15 cellular contexts compared by ENCODE assay signal in the genomic region with DNA sequence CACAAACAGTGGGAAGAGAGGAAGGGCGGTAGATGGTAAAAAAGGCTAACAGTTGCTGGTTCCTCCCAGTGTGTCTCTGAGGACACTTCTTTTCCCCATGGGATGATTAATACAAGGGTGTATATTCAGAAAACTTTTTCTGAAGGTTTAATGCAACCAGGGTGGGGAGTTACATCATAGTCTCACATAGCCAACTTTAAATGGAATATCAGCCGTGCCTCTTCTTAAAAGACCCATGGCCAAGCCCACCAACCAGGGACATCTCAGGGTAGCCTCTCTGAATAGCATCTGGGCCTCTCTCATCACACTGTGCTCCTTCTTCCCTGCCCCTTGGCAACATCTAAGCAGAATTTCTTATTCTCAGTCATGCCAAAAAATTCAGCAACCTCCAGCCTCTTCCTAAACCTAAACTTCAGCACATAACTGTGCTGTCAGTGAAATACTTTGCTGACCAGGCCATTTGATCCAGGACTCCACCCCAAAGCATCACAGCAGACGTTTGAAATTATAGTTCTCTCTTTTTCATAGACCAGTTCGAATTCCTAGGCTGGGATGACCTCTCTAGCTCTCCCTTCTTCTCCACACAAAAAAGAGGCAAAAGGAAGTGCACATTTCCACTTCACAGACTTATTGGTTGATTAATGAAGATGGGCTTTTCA.
DNase-seq lines count a peak whose midpoint lies in the region; FAIRE-seq and TF ChIP-seq lines count a peak whose summit lies in the region.
"Had no signal": no experiment of that assay in that cellular context is flagged by ENCODE, and none has a peak within 500 bp of the region (broad histone marks: within the 10 kb centered on the region; RNA-seq: fewer than 3 reads in every experiment).

No MANE protein-coding gene starts in this region.

- no peak overlapping the region for H3K27ac Mint-ChIP-seq in progenitor cell of endocrine pancreas
- H3K27ac Mint-ChIP-seq: activated naive CD8-positive, alpha-beta T cell; CD4-positive, alpha-beta memory T cell had no signal

- WGBS in mesenchymal stem cell: 58% methylated on average over 3 of the region's 4 CpGs
- WGBS in ovary, 3 donors: 42 to 60% (median 53%) methylated on average over 4 of the region's 4 CpGs

- H3K9ac ChIP-seq in mesenchymal stem cell (ENCODE audit: low read length): peak overlapping the region; percentile 77

- no peak overlapping the region for H4K8ac ChIP-seq in mesenchymal stem cell (ENCODE audit: low read length)

- H3K4me3 ChIP-seq in cardiac fibroblast (replicated peaks in 1 of 2; ENCODE audit: low read depth in 2 of 2, low read length in 2 of 2) (no peak overlapping the region), mesenchymal stem cell (ENCODE audit: insufficient read depth in 1 of 2, low read depth in 1 of 2, low read length in 2 of 2) (peak overlapping the region in 1 of 2 experiments; percentile 22), ovary (no peak overlapping the region)
- H3K4me3 ChIP-seq: psoas muscle had no signal

- H3K9me3 Mint-ChIP-seq in progenitor cell of endocrine pancreas (ENCODE audit: low read depth): peaks cover 3% of the 10 kb centered on the region
- H3K9me3 Mint-ChIP-seq: CD4-positive, alpha-beta memory T cell had no signal

- TF ChIP-seq EP300 in ovary (IDR thresholded peaks at IDR 0.05): no peak

- peak overlapping the region; percentile 23 to 67 for H2BK12ac ChIP-seq in mesenchymal stem cell (ENCODE audit: low read length in 2 of 2)

- H2BK15ac ChIP-seq in mesenchymal stem cell (ENCODE audit: low read depth, poor library complexity, severe bottlenecking): no peak overlapping the region

- intact Hi-C loops in ovary (cut with DNase I): no loop called here

- no peak for FAIRE-seq in HTR-8/SVneo (lab: Jason Lieb, UNC)

- no peak overlapping the region for H3K14ac ChIP-seq in mesenchymal stem cell (ENCODE audit: low read length in 2 of 2)

- H3K36me3 Mint-ChIP-seq in progenitor cell of endocrine pancreas (ENCODE audit: insufficient read depth): no peaks in the 10 kb centered on the region
- H3K36me3 Mint-ChIP-seq: activated naive CD8-positive, alpha-beta T cell; CD4-positive, alpha-beta memory T cell had no signal

- H3K4me1 ChIP-seq in mesenchymal stem cell (ENCODE audit: control insufficient read depth, insufficient read depth, low read depth, low read length) (peaks cover 2% of the 10 kb centered on the region), ovary (ENCODE audit: insufficient read depth) (no peaks in the 10 kb centered on the region)
- H3K4me1 ChIP-seq: psoas muscle had no signal

- no peaks in the 10 kb centered on the region for H3K27me3 ChIP-seq in mesenchymal stem cell (ENCODE audit: control insufficient read depth in 1 of 2, insufficient read depth in 1 of 2, low read length in 2 of 2)
- no peaks in the 10 kb centered on the region for H3K27me3 ChIP-seq in ovary

- TF ChIP-seq POLR2A in ovary (IDR thresholded peaks at IDR 0.05): no peak

- H3K27ac ChIP-seq in mesenchymal stem cell (ENCODE audit: low read length, poor library complexity, severe bottlenecking) (peak overlapping the region; percentile 68), ovary (no peak overlapping the region)
- H3K27ac ChIP-seq: psoas muscle had no signal

- no peaks in the 10 kb centered on the region for H3K79me1 ChIP-seq in mesenchymal stem cell (replicated peaks; ENCODE audit: low read length, poor library complexity, severe bottlenecking)

- peak overlapping the region in 1 of 2 experiments; percentile 54 for H3K4ac ChIP-seq in mesenchymal stem cell (ENCODE audit: low read depth in 1 of 2, low read length in 2 of 2)

- H3K4me3 Mint-ChIP-seq in progenitor cell of endocrine pancreas (ENCODE audit: low read depth): no peak overlapping the region
- H3K4me3 Mint-ChIP-seq: activated naive CD8-positive, alpha-beta T cell; CD4-positive, alpha-beta memory T cell had no signal

- H3K4me1 Mint-ChIP-seq in progenitor cell of endocrine pancreas (ENCODE audit: low read depth): peaks cover 12% of the 10 kb centered on the region
- H3K4me1 Mint-ChIP-seq: CD4-positive, alpha-beta memory T cell had no signal

- H3K18ac ChIP-seq in mesenchymal stem cell (ENCODE audit: low read depth in 1 of 2, low read length in 2 of 2): peak overlapping the region; percentile 18 to 48

- H2BK120ac ChIP-seq in mesenchymal stem cell (ENCODE audit: low read depth, low read length): no peak overlapping the region

- no peak overlapping the region for H2AFZ ChIP-seq in mesenchymal stem cell (ENCODE audit: low read depth, low read length)

- H3K23ac ChIP-seq in mesenchymal stem cell (ENCODE audit: low read length in 2 of 2): no peak overlapping the region

- peak overlapping the region; percentile 83 for H2BK5ac ChIP-seq in mesenchymal stem cell (ENCODE audit: low read depth, low read length, poor library complexity, severe bottlenecking)

- H3K27me3 Mint-ChIP-seq in progenitor cell of endocrine pancreas: peaks cover 7% of the 10 kb centered on the region
- H3K27me3 Mint-ChIP-seq: activated naive CD8-positive, alpha-beta T cell had no signal

- DNase-seq in AG08396 (ENCODE audit: low spot score) (peak; percentile 51), HTR-8/SVneo (ENCODE audit: insufficient read length, low spot score) (peak; percentile 44), cardiac fibroblast (ENCODE audit: low read depth in 2 of 2) (peak; percentile 86 to 90), mesenchymal stem cell (peak; percentile 30), ovary (no peak), progenitor cell of endocrine pancreas (ENCODE audit: low spot score, unreplicated experiment) (no peak), RPMI8226 (no peak), COLO668 (lab: John Stamatoyannopoulos, UW; ENCODE audit: unreplicated experiment) (no peak)
- DNase-seq: CD4-positive, alpha-beta memory T cell; effector CD4-positive, alpha-beta T cell; NCI-H2227 treated with DMSO at 0.1 percent for 48 hours; psoas muscle; stimulated activated CD4-positive, alpha-beta T cell treated with anti-CD3 and anti-CD28 coated beads, Interleukin-4, amount 100 ng/mL, for 1 hour; stimulated activated naive CD4-positive, alpha-beta T cell treated with Interleukin-2 at 50 U/mL for 16 hours had no signal

- no peak overlapping the region for H4K91ac ChIP-seq in mesenchymal stem cell (ENCODE audit: low read length)

- H3K36me3 ChIP-seq in mesenchymal stem cell (ENCODE audit: control insufficient read depth in 1 of 2, insufficient read depth in 2 of 2, low read depth in 1 of 2, low read length in 2 of 2) (no peaks in the 10 kb centered on the region), ovary (no peaks in the 10 kb centered on the region)

- peak overlapping the region; percentile 39 for H2AK5ac ChIP-seq in mesenchymal stem cell (ENCODE audit: low read length, severe bottlenecking)

- TF ChIP-seq CTCF in cardiac fibroblast (IDR thresholded peaks at IDR 0.05; ENCODE audit: low read depth, low read length): no peak
- no peak for TF ChIP-seq CTCF in ovary (IDR thresholded peaks at IDR 0.05)
- TF ChIP-seq CTCF in progenitor cell of endocrine pancreas (IDR thresholded peaks at IDR 0.05; ENCODE audit: unreplicated experiment): no peak

- no peak overlapping the region for H3K4me2 ChIP-seq in mesenchymal stem cell (ENCODE audit: low read length, poor library complexity, severe bottlenecking)

- H3K9me3 ChIP-seq in mesenchymal stem cell (ENCODE audit: control insufficient read depth, low read length) (no peaks in the 10 kb centered on the region), ovary (no peaks in the 10 kb centered on the region)
- H3K9me3 ChIP-seq: psoas muscle had no signal

Comparison
In these comparisons a context has a peak if more than half of its experiments do, and no peak if none do; other contexts are left out.
1. DNase-seq: peak in AG08396 (single experiment), HTR-8/SVneo (single experiment), cardiac fibroblast (2 of 2) and mesenchymal stem cell (single experiment); none in ovary (0 of 5), progenitor cell of endocrine pancreas (single experiment), RPMI8226 (single experiment) and COLO668 (single experiment).